ENCODE assay signal across 11 cellular contexts in genomic region chr12:31369712-31370521, GRCh38. TPM values are rescaled to one million over a fixed set of nuclear protein-coding genes. Genes with fewer than 3 reads are reported as not detected.
DNase-seq lines count a peak whose midpoint lies in the region; ATAC-seq and TF ChIP-seq lines count a peak whose summit lies in the region.
"Had no signal": no experiment of that assay in that cellular context is flagged by ENCODE, and none has a peak within 500 bp of the region (broad histone marks: within the 10 kb centered on the region; RNA-seq: fewer than 3 reads in every experiment).

No MANE protein-coding gene starts in this region.

- TF ChIP-seq EP300 in esophagus muscularis mucosa (IDR thresholded peaks at IDR 0.05) = no peak

- DNase-seq in NCI-H345 (lab: John Stamatoyannopoulos, UW) = peak; percentile 76
- no peak for DNase-seq in esophagus muscularis mucosa (ENCODE audit: extremely low spot score)
- peak; percentile 45 for DNase-seq in myocyte (ENCODE audit: low read depth)
- DNase-seq in hypothalamus (lab: John Stamatoyannopoulos, UW) = no peak
- DNase-seq in KBM-7 = no peak
- no peak for DNase-seq in T-helper 9 cell
- DNase-seq: stimulated activated naive CD8-positive, alpha-beta T cell treated with anti-CD3 and anti-CD28 coated beads, Interleukin-15, Interleukin-2, amounts not matched to agents 100 U/mL and 50 U/mL, for 24 hours had no signal

- in situ Hi-C loops in KBM-7 (cut with MboI; ENCODE audit: low pct_unique_long_range_greater_than_20kb, low sequenced_read_pairs) = no loop called here

- WGBS in esophagus muscularis mucosa = 43% methylated on average over 21 of the region's 21 CpGs

- H3K27ac ChIP-seq in ACC112 (ENCODE audit: low read depth, low read length) (no peak overlapping the region), esophagus muscularis mucosa (replicated peaks in 1 of 4) (peak overlapping the region in 2 of 4 donors; percentile 10 to 26)
- H3K27ac ChIP-seq: BLaER1 treated with 17β-estradiol and CSF1 and Interleukin-3, amounts not matched to agents 10 nM and 100 nM; SJSA1 had no signal

- H2AFZ ChIP-seq in ACC112 (ENCODE audit: low read length, unreplicated experiment) = peak overlapping the region; percentile 97

- H3K36me3 ChIP-seq in ACC112 (ENCODE audit: insufficient read depth, low read length) (no peaks in the 10 kb centered on the region), esophagus muscularis mucosa (no peaks in the 10 kb centered on the region)
- H3K36me3 ChIP-seq: BLaER1 treated with 17β-estradiol and CSF1 and Interleukin-3, amounts not matched to agents 10 nM and 100 nM; SJSA1 had no signal

- no peaks in the 10 kb centered on the region for H3K79me2 ChIP-seq in ACC112 (ENCODE audit: control insufficient read depth, insufficient read depth, low read length, unreplicated experiment)

- H3K27me3 ChIP-seq in ACC112 (ENCODE audit: insufficient read depth, low read length) (no peaks in the 10 kb centered on the region), esophagus muscularis mucosa (no peaks in the 10 kb centered on the region)
- H3K27me3 ChIP-seq: BLaER1 treated with 17β-estradiol and CSF1 and Interleukin-3, amounts not matched to agents 10 nM and 100 nM; SJSA1 had no signal

- H3K4me1 ChIP-seq in ACC112 (ENCODE audit: control insufficient read depth, insufficient read depth, low read length, unreplicated experiment) = peaks cover 9% of the 10 kb centered on the region
- peaks cover 0 to 11% (median 8%) of the 10 kb centered on the region in 4 donors for H3K4me1 ChIP-seq in esophagus muscularis mucosa

- no peak for ATAC-seq in HG02759 (IDR thresholded peaks at IDR 0.05; ENCODE audit: unreplicated experiment)
- ATAC-seq: stimulated activated naive CD8-positive, alpha-beta T cell treated with anti-CD3 and anti-CD28 coated beads, Interleukin-15, Interleukin-2, amounts not matched to agents 100 U/mL and 50 U/mL, for 24 hours had no signal

- H3K9me3 ChIP-seq in esophagus muscularis mucosa = no peaks in the 10 kb centered on the region
- H3K9me3 ChIP-seq: BLaER1 treated with 17β-estradiol and CSF1 and Interleukin-3, amounts not matched to agents 10 nM and 100 nM; SJSA1 had no signal

- intact Hi-C loops in esophagus muscularis mucosa (cut with DNase I) = no loop called here

- no peak for TF ChIP-seq CTCF in esophagus muscularis mucosa (IDR thresholded peaks at IDR 0.05)

- no peak for TF ChIP-seq POLR2A in esophagus muscularis mucosa (IDR thresholded peaks at IDR 0.05; ENCODE audit: low read depth)

- H3K4me3 ChIP-seq in ACC112 (ENCODE audit: low read depth, low read length) (peak overlapping the region; percentile 62), esophagus muscularis mucosa (peak overlapping the region; percentile 27 to 49 (median 39))
- H3K4me3 ChIP-seq: BLaER1 treated with 17β-estradiol and CSF1 and Interleukin-3, amounts not matched to agents 10 nM and 100 nM; SJSA1 had no signal

RNA-seq across cellular contexts. Expression of gene SINHCAF, which starts 44.0 kb away (rescaled TPM):
- total RNA-seq in esophagus muscularis mucosa = 10 to 100 TPM; 19.2 to 41.3 (median 25.7) TPM
- total RNA-seq in myocyte = 22.7 and 24.6 TPM in 2 replicates
- polyA plus RNA-seq in myocyte (2012) = 3.6 TPM

Comparison
In these comparisons a context has a peak if more than half of its experiments do, and no peak if none do; other contexts are left out.
1. DNase-seq: peak in NCI-H345 (single experiment) and myocyte (single experiment); none in esophagus muscularis mucosa (single experiment), hypothalamus (0 of 51), KBM-7 (single experiment) and T-helper 9 cell (single experiment).